ENCODE assay signal across 9 cellular contexts in the genomic region with DNA sequence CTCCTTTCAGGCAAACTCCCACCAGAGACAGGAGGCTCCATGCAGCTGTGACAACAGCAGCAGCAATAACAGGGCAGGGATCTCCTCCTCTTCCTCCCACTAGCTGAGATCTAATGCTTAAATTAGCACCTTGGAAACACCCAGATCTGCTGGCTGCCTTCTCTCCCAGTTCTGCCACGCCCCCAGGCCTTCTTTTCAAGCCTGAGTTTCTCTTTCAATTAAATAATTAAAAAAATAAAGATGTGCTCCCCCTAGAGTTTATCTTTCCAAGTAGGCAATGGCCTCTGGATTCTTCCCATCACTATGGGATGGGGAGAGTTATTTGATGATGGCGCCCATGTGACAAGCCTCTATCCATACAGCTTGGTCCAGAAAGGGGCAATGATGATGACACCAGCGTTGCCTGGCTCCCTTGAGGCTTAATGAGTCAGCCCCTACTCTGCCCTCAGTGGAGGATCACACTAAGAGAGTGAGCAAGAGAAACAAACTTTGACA. TPM values are rescaled to one million over a fixed set of nuclear protein-coding genes. Genes with fewer than 3 reads are reported as not detected.
DNase-seq lines count a peak whose midpoint lies in the region; ATAC-seq and TF ChIP-seq lines count a peak whose summit lies in the region.
"Had no signal": no experiment of that assay in that cellular context is flagged by ENCODE, and none has a peak within 500 bp of the region (broad histone marks: within the 10 kb centered on the region; RNA-seq: fewer than 3 reads in every experiment).

No MANE protein-coding gene starts in this region.

- no peak overlapping the region for H2AFZ ChIP-seq in OCI-LY3 (ENCODE audit: low read depth, low read length)

- TF ChIP-seq CTCF in 22Rv1 (IDR thresholded peaks at IDR 0.05) (peak; percentile 26), OCI-LY3 (IDR thresholded peaks at IDR 0.05; ENCODE audit: low read depth, low read length) (0 out of 2 replicates have a peak, but pooled peaks have one; percentile 4), foreskin keratinocyte (conservative IDR thresholded peaks at IDR 0.05) (peak; percentile 58)

- H3K36me3 ChIP-seq in BLaER1: no peaks in the 10 kb centered on the region
- H3K36me3 ChIP-seq in OCI-LY3 (replicated peaks; ENCODE audit: low read depth, low read length): no peaks in the 10 kb centered on the region
- H3K36me3 ChIP-seq: thoracic aorta had no signal

- no peaks in the 10 kb centered on the region for H3K9me3 ChIP-seq in BLaER1
- no peaks in the 10 kb centered on the region for H3K9me3 ChIP-seq in OCI-LY3 (ENCODE audit: insufficient read depth, low read length)
- H3K9me3 ChIP-seq: thoracic aorta had no signal

- no peaks in the 10 kb centered on the region for H3K27me3 ChIP-seq in BLaER1
- H3K27me3 ChIP-seq in OCI-LY3 (ENCODE audit: low read depth, low read length): 0 out of 2 replicates have a peak, but pooled peaks cover 2% of the 10 kb centered on the region
- H3K27me3 ChIP-seq in foreskin keratinocyte: no peaks in the 10 kb centered on the region

- H3K9ac ChIP-seq in BLaER1 (no peak overlapping the region; the same call in 1 of the 2 replicates), OCI-LY3 (ENCODE audit: low read length) (no peak overlapping the region)

- no peak overlapping the region for H3K27ac ChIP-seq in 22Rv1
- peak overlapping the region; percentile 74 for H3K27ac ChIP-seq in BLaER1
- H3K27ac ChIP-seq in OCI-LY3 (ENCODE audit: low read length): no peak overlapping the region
- H3K27ac ChIP-seq in foreskin keratinocyte: no peak overlapping the region
- H3K27ac ChIP-seq: thoracic aorta had no signal

- ATAC-seq in foreskin keratinocyte (peak; percentile 70), HG02763 (IDR thresholded peaks at IDR 0.05; ENCODE audit: unreplicated experiment) (no peak), HG03571 (IDR thresholded peaks at IDR 0.05; ENCODE audit: unreplicated experiment) (no peak)

- no peak overlapping the region for H3K4me3 ChIP-seq in BLaER1
- no peak overlapping the region for H3K4me3 ChIP-seq in OCI-LY3 (ENCODE audit: low read length)
- H3K4me3 ChIP-seq: thoracic aorta had no signal

- DNase-seq in foreskin keratinocyte (peak; percentile 46 to 71), NCI-H1417 treated with DMSO at 0.1 percent for 48 hours (lab: John Stamatoyannopoulos, UW) (no peak)
- no peak for DNase-seq in central memory CD4-positive, alpha-beta T cell

- peaks cover 5% of the 10 kb centered on the region for H3K79me2 ChIP-seq in OCI-LY3 (ENCODE audit: low read length)

- H3K4me2 ChIP-seq in BLaER1 (peak overlapping the region; percentile 91), OCI-LY3 (ENCODE audit: low read length) (no peak overlapping the region)

- H4K20me1 ChIP-seq in BLaER1: peaks cover 82% of the 10 kb centered on the region
- no peaks in the 10 kb centered on the region for H4K20me1 ChIP-seq in OCI-LY3 (ENCODE audit: insufficient read depth, low read length)

- peaks cover 64% of the 10 kb centered on the region for H3K4me1 ChIP-seq in BLaER1
- H3K4me1 ChIP-seq in OCI-LY3 (ENCODE audit: low read length): peaks cover 19% of the 10 kb centered on the region
- H3K4me1 ChIP-seq in foreskin keratinocyte: no peaks in the 10 kb centered on the region

RNA-seq across cellular contexts. Expression of a gene that starts 3.8 kb away (rescaled TPM):
- total RNA-seq in foreskin keratinocyte: 9.4 and 10.6 TPM in 2 replicates
- 7.8 and 7.9 TPM in 2 replicates for polyA plus RNA-seq in foreskin keratinocyte

RNA-seq across cellular contexts. Expression of a gene that starts 4.0 kb away (rescaled TPM):
- total RNA-seq in foreskin keratinocyte: not detected in 2 replicates
- polyA plus RNA-seq in foreskin keratinocyte: not detected in 2 replicates
- total RNA-seq: thoracic aorta had no signal

Comparison
In these comparisons a context has a peak if more than half of its experiments do, and no peak if none do; other contexts are left out.
1. CTCF ChIP-seq: peak in every context shown above with its lines; median percentile 58 in foreskin keratinocyte; 26 in 22Rv1; 4 in OCI-LY3.
2. DNase-seq: peak in foreskin keratinocyte (2 of 2); none in central memory CD4-positive, alpha-beta T cell (single experiment) and NCI-H1417 treated with DMSO at 0.1 percent for 48 hours (single experiment).